In the genomic region with DNA sequence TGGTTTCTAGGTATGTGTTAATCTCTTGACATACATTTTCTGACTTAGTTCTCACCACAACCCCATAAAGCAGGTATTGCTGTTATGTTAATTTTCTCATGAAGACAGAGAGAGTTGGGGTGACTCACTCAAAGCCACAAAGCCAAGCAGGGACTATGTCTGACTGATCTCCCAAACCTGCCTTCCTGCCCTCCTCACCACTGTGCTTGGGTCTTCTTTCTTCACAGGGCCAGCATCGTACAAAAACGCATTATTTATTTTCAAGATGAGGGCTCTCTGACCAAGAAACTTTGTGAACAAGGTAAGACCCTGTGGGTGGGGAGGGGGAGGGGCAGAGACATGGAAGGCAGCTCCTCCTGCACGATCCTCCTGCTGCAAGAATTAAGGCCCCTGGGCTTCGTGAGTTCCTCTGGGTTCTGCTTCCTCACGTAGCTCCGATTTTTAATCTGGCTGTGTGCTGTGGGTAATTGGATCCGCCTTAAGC, we compare ENCODE assay signal across 9 cellular contexts.
A peak's percentile ranks its signal among the peaks of the same experiment; 100 is the strongest.
DNase-seq lines count a peak whose midpoint lies in the region; ATAC-seq and TF ChIP-seq lines count a peak whose summit lies in the region.
"Had no signal": no experiment of that assay in that cellular context is flagged by ENCODE, and none has a peak within 500 bp of the region (broad histone marks: within the 10 kb centered on the region; RNA-seq: fewer than 3 reads in every experiment).

No MANE protein-coding gene starts in this region.

- H3K79me2 ChIP-seq in Loucy (ENCODE audit: insufficient read depth, low read length), result no peaks in the 10 kb centered on the region

- TF ChIP-seq CTCF in Loucy (conservative IDR thresholded peaks at IDR 0.05; ENCODE audit: low read length), result no peak

- peaks cover 67% of the 10 kb centered on the region for H3K4me1 ChIP-seq in Loucy (ENCODE audit: insufficient read depth, low read length, poor library complexity, severe bottlenecking)

- POLR2A ChIA-PET in activated CD8-positive, alpha-beta T cell treated with anti-CD3 and anti-CD28 coated beads, Interleukin-2, amount 10 ng/mL, durations not matched to agents 7 days and 5 days (lab: Charles Lee), result no interaction called here

- no peaks in the 10 kb centered on the region for H3K9me3 ChIP-seq in Loucy (ENCODE audit: insufficient read depth, low read depth, low read length)

- H3K9ac ChIP-seq in Loucy (ENCODE audit: low read depth, low read length, poor library complexity, severe bottlenecking), result peak overlapping the region; percentile 23

- H3K27ac Mint-ChIP-seq in activated CD8-positive, alpha-beta T cell treated with anti-CD3 and anti-CD28 coated beads, Interleukin-2, amount 10 ng/mL, durations not matched to agents 7 days and 5 days, result peak overlapping the region; percentile 77

- H4K20me1 ChIP-seq in Loucy (ENCODE audit: insufficient read depth, low read length, poor library complexity, severe bottlenecking), result no peaks in the 10 kb centered on the region

- peak overlapping the region; percentile 65 for H3K4me2 ChIP-seq in Loucy (ENCODE audit: low read depth, low read length, poor library complexity, severe bottlenecking)

- CTCF ChIA-PET in activated CD8-positive, alpha-beta T cell treated with anti-CD3 and anti-CD28 coated beads, Interleukin-2, amount 10 ng/mL, durations not matched to agents 7 days and 5 days (lab: Charles Lee), result no interaction called here

- H3K4me1 Mint-ChIP-seq in activated CD8-positive, alpha-beta T cell treated with anti-CD3 and anti-CD28 coated beads, Interleukin-2, amount 10 ng/mL, durations not matched to agents 7 days and 5 days (ENCODE audit: low read depth), result peaks cover 50% of the 10 kb centered on the region

- no peaks in the 10 kb centered on the region for H3K36me3 Mint-ChIP-seq in activated CD8-positive, alpha-beta T cell treated with anti-CD3 and anti-CD28 coated beads, Interleukin-2, amount 10 ng/mL, durations not matched to agents 7 days and 5 days (ENCODE audit: low read depth)
- H3K36me3 Mint-ChIP-seq: brain had no signal

- H3K27me3 ChIP-seq in Loucy (ENCODE audit: insufficient read depth, low read length, poor library complexity, severe bottlenecking), result no peaks in the 10 kb centered on the region

- H3K36me3 ChIP-seq in Loucy (ENCODE audit: insufficient read depth, low read length), result no peaks in the 10 kb centered on the region

- peak overlapping the region; percentile 54 for H3K4me3 Mint-ChIP-seq in activated CD8-positive, alpha-beta T cell treated with anti-CD3 and anti-CD28 coated beads, Interleukin-2, amount 10 ng/mL, durations not matched to agents 7 days and 5 days
- H3K4me3 Mint-ChIP-seq: brain had no signal

- ATAC-seq in activated CD8-positive, alpha-beta T cell treated with anti-CD3 and anti-CD28 coated beads, Interleukin-2, amount 10 ng/mL, durations not matched to agents 7 days and 5 days, result peak; percentile 99
- ATAC-seq in esophagus mucosa (peak; percentile 77), GM21423 (IDR thresholded peaks at IDR 0.05; ENCODE audit: unreplicated experiment) (no peak), HG02884 (IDR thresholded peaks at IDR 0.05; ENCODE audit: unreplicated experiment) (no peak), HG02870 (IDR thresholded peaks at IDR 0.05; ENCODE audit: unreplicated experiment) (no peak)

- no peaks in the 10 kb centered on the region for H3F3A ChIP-seq in Loucy (ENCODE audit: low read depth)

- DNase-seq in activated CD8-positive, alpha-beta T cell treated with anti-CD3 and anti-CD28 coated beads, Interleukin-2, amount 10 ng/mL, durations not matched to agents 7 days and 5 days, result peak; percentile 81
- DNase-seq in stimulated activated CD8-positive, alpha-beta memory T cell treated with anti-CD3 and anti-CD28 coated beads, Interleukin-15, amount 100 ng/mL, for 4 hours (ENCODE audit: low read depth in 2 of 2), result peak; percentile 17 to 28
- DNase-seq in NCI-H1092 (lab: John Stamatoyannopoulos, UW), result no peak

- no peaks in the 10 kb centered on the region for H3K9me2 ChIP-seq in Loucy (replicated peaks; ENCODE audit: low read depth, low read length)

- peak overlapping the region; percentile 48 for H3K4me3 ChIP-seq in Loucy (ENCODE audit: low read length, poor library complexity, severe bottlenecking)

- H2AFZ ChIP-seq in Loucy (ENCODE audit: low read length), result no peak overlapping the region

- peaks cover 4% of the 10 kb centered on the region for H3K27me3 Mint-ChIP-seq in activated CD8-positive, alpha-beta T cell treated with anti-CD3 and anti-CD28 coated beads, Interleukin-2, amount 10 ng/mL, durations not matched to agents 7 days and 5 days (ENCODE audit: low read depth)

- no peaks in the 10 kb centered on the region for H3K9me3 Mint-ChIP-seq in activated CD8-positive, alpha-beta T cell treated with anti-CD3 and anti-CD28 coated beads, Interleukin-2, amount 10 ng/mL, durations not matched to agents 7 days and 5 days (ENCODE audit: insufficient read depth)
- H3K9me3 Mint-ChIP-seq: brain had no signal

Comparison
In these comparisons a context has a peak if more than half of its experiments do, and no peak if none do; other contexts are left out.
1. ATAC-seq: peak in activated CD8-positive, alpha-beta T cell treated with anti-CD3 and anti-CD28 coated beads, Interleukin-2, amount 10 ng/mL, durations not matched to agents 7 days and 5 days (single experiment) and esophagus mucosa (single experiment); none in GM21423 (single experiment), HG02884 (single experiment) and HG02870 (single experiment).